Comparison of ENCODE assay signal across 32 cellular contexts in genomic region chr22:16131918-16132317, GRCh38.
"Had no signal": no experiment of that assay in that cellular context is flagged by ENCODE, and none has a peak within 500 bp of the region (broad histone marks: within the 10 kb centered on the region; RNA-seq: fewer than 3 reads in every experiment).

No MANE protein-coding gene starts in this region.

- H3K4me3 Mint-ChIP-seq: activated CD4-positive, alpha-beta memory T cell treated with anti-CD3 and anti-CD28 coated beads, Interleukin-2, amount 10 ng/mL, durations not matched to agents 7 days and 5 days; activated CD4-positive, alpha-beta T cell treated with anti-CD3 and anti-CD28 coated beads, Interleukin-2, amount 10 ng/mL, durations not matched to agents 7 days and 5 days; activated naive CD4-positive, alpha-beta T cell treated with anti-CD3 and anti-CD28 coated beads, Interleukin-2, amount 10 ng/mL, durations not matched to agents 7 days and 5 days; activated naive CD8-positive, alpha-beta T cell treated with anti-CD3 and anti-CD28 coated beads, Interleukin-2, amount 10 ng/mL, durations not matched to agents 7 days and 5 days; activated T-cell treated with anti-CD3 and anti-CD28 coated beads, Interleukin-2, amount 50 U/mL, for 24 hours; activated T-cell treated with anti-CD3 and anti-CD28 coated beads, Interleukin-2, amount 50 U/mL, for 72 hours; brain; dendritic cell treated with granulocyte-macrophage colony-stimulating factor and Interleukin-4, amounts not matched to agents 40 ng/mL and 50 ng/mL, for 4 days; endodermal cell; WTC11 had no signal

- H3K4me3 ChIP-seq: ascending aorta, breast epithelium, cardiac muscle cell, coronary artery, dorsolateral prefrontal cortex had no signal

- H3K27me3 ChIP-seq: ascending aorta, breast epithelium, cardiac muscle cell had no signal

- H3K36me3 Mint-ChIP-seq: activated naive CD4-positive, alpha-beta T cell treated with anti-CD3 and anti-CD28 coated beads, Interleukin-2, amount 10 ng/mL, durations not matched to agents 7 days and 5 days; activated naive CD4-positive, alpha-beta T cell treated with anti-CD3 and anti-CD28 coated beads, Interleukin-2, amount 50 U/mL, for 72 hours; activated naive CD8-positive, alpha-beta T cell treated with anti-CD3 and anti-CD28 coated beads, Interleukin-2, amount 10 ng/mL, durations not matched to agents 7 days and 5 days; brain had no signal

- H3K27ac Mint-ChIP-seq: activated CD4-positive, alpha-beta memory T cell treated with anti-CD3 and anti-CD28 coated beads, Interleukin-2, amount 10 ng/mL, durations not matched to agents 7 days and 5 days; activated CD4-positive, alpha-beta T cell treated with anti-CD3 and anti-CD28 coated beads, Interleukin-2, amount 10 ng/mL, durations not matched to agents 7 days and 5 days; activated naive CD4-positive, alpha-beta T cell treated with anti-CD3 and anti-CD28 coated beads, Interleukin-2, amount 10 ng/mL, durations not matched to agents 7 days and 5 days; activated naive CD4-positive, alpha-beta T cell treated with anti-CD3 and anti-CD28 coated beads, Interleukin-2, amount 50 U/mL, for 72 hours; activated naive CD8-positive, alpha-beta T cell treated with anti-CD3 and anti-CD28 coated beads, Interleukin-2, amount 10 ng/mL, durations not matched to agents 7 days and 5 days; activated T-cell treated with anti-CD3 and anti-CD28 coated beads, Interleukin-2, amount 50 U/mL, for 24 hours; activated T-cell treated with anti-CD3 and anti-CD28 coated beads, Interleukin-2, amount 50 U/mL, for 72 hours; brain; dendritic cell treated with granulocyte-macrophage colony-stimulating factor and Interleukin-4, amounts not matched to agents 40 ng/mL and 50 ng/mL, for 4 days; endodermal cell; WTC11 had no signal

- H3K9me3 ChIP-seq: ascending aorta had no signal

- H3K4me1 ChIP-seq: ascending aorta, breast epithelium had no signal

- H3K27me3 Mint-ChIP-seq: activated CD4-positive, alpha-beta memory T cell treated with anti-CD3 and anti-CD28 coated beads, Interleukin-2, amount 10 ng/mL, durations not matched to agents 7 days and 5 days; activated CD4-positive, alpha-beta T cell treated with anti-CD3 and anti-CD28 coated beads, Interleukin-2, amount 10 ng/mL, durations not matched to agents 7 days and 5 days; activated naive CD4-positive, alpha-beta T cell treated with anti-CD3 and anti-CD28 coated beads, Interleukin-2, amount 10 ng/mL, durations not matched to agents 7 days and 5 days; activated naive CD8-positive, alpha-beta T cell treated with anti-CD3 and anti-CD28 coated beads, Interleukin-2, amount 10 ng/mL, durations not matched to agents 7 days and 5 days; activated T-cell treated with anti-CD3 and anti-CD28 coated beads, Interleukin-2, amount 50 U/mL, for 24 hours; brain; dendritic cell treated with granulocyte-macrophage colony-stimulating factor and Interleukin-4, amounts not matched to agents 40 ng/mL and 50 ng/mL, for 4 days had no signal

- H3K4me1 Mint-ChIP-seq: activated CD4-positive, alpha-beta memory T cell treated with anti-CD3 and anti-CD28 coated beads, Interleukin-2, amount 10 ng/mL, durations not matched to agents 7 days and 5 days; activated CD4-positive, alpha-beta T cell treated with anti-CD3 and anti-CD28 coated beads, Interleukin-2, amount 10 ng/mL, durations not matched to agents 7 days and 5 days; activated naive CD4-positive, alpha-beta T cell treated with anti-CD3 and anti-CD28 coated beads, Interleukin-2, amount 10 ng/mL, durations not matched to agents 7 days and 5 days; activated naive CD8-positive, alpha-beta T cell treated with anti-CD3 and anti-CD28 coated beads, Interleukin-2, amount 10 ng/mL, durations not matched to agents 7 days and 5 days; brain; endodermal cell; WTC11 had no signal

- DNase-seq: activated CD4-positive, alpha-beta memory T cell treated with anti-CD3 and anti-CD28 coated beads, Interleukin-2, amount 10 ng/mL, durations not matched to agents 7 days and 5 days; activated CD4-positive, alpha-beta T cell treated with anti-CD3 and anti-CD28 coated beads for 1 hour; activated CD4-positive, alpha-beta T cell treated with anti-CD3 and anti-CD28 coated beads for 4 hours; activated CD4-positive, alpha-beta T cell treated with anti-CD3 and anti-CD28 coated beads, Interleukin-2, amount 10 ng/mL, durations not matched to agents 7 days and 5 days; activated CD4-positive, alpha-beta T cell treated with anti-CD3 and anti-CD28 coated beads, Interleukin-2, amount 50 U/mL, for 4 hours; activated CD8-positive, alpha-beta memory T cell treated with anti-CD3 and anti-CD28 coated beads, Interleukin-2, amount 50 U/mL, for 48 hours; activated gamma-delta T cell; activated naive CD4-positive, alpha-beta T cell; activated naive CD4-positive, alpha-beta T cell treated with anti-CD3 and anti-CD28 coated beads, Interleukin-2, amount 10 ng/mL, durations not matched to agents 7 days and 5 days; activated naive CD8-positive, alpha-beta T cell treated with anti-CD3 and anti-CD28 coated beads, Interleukin-2, amount 10 ng/mL, durations not matched to agents 7 days and 5 days; activated T-cell treated with anti-CD3 and anti-CD28 coated beads for 4 hours; activated T-cell treated with anti-CD3 and anti-CD28 coated beads, Interleukin-2, amount 50 U/mL, for 24 hours; activated T-cell treated with anti-CD3 and anti-CD28 coated beads, Interleukin-2, amount 50 U/mL, for 72 hours; central memory CD4-positive, alpha-beta T cell; cerebellar nuclear complex; dorsolateral prefrontal cortex; effector memory CD4-positive, alpha-beta T cell; endodermal cell; foreskin fibroblast; head of caudate nucleus; T-helper 2 cell had no signal

- ATAC-seq: activated naive CD4-positive, alpha-beta T cell treated with anti-CD3 and anti-CD28 coated beads, Interleukin-2, amount 50 U/mL, for 72 hours; activated T-cell treated with anti-CD3 and anti-CD28 coated beads, Interleukin-2, amount 50 U/mL, for 72 hours; esophagus mucosa; WTC11 had no signal

- FAIRE-seq: frontal cortex had no signal

- H3K27ac ChIP-seq: ascending aorta, breast epithelium, cardiac muscle cell, coronary artery, dorsolateral prefrontal cortex, VCaP had no signal

- H3K36me3 ChIP-seq: ascending aorta, breast epithelium, cardiac muscle cell had no signal
